Comparison of ENCODE assay signal across 16 cellular contexts in genomic region chr12:85782711-85783110, GRCh38. TPM values are rescaled to one million over a fixed set of nuclear protein-coding genes. Genes with fewer than 3 reads are reported as not detected.
"Had no signal": no experiment of that assay in that cellular context is flagged by ENCODE, and none has a peak within 500 bp of the region (broad histone marks: within the 10 kb centered on the region; RNA-seq: fewer than 3 reads in every experiment).

No MANE protein-coding gene starts in this region.

- H3K9me3 ChIP-seq: esophagus muscularis mucosa, testis had no signal

- H3K36me3 ChIP-seq: brain microvascular endothelial cell, esophagus muscularis mucosa had no signal

- H3K27ac ChIP-seq: brain microvascular endothelial cell, esophagus muscularis mucosa, testis had no signal

- ATAC-seq: activated T-cell treated with anti-CD3 and anti-CD28 coated beads, Interleukin-2, amount 50 U/mL, for 72 hours; left lobe of liver; stimulated activated naive CD8-positive, alpha-beta T cell treated with anti-CD3 and anti-CD28 coated beads, Interleukin-15, amount 100 ng/mL, for 72 hours had no signal

- DNase-seq: activated CD4-positive, alpha-beta memory T cell treated with anti-CD3 and anti-CD28 coated beads, Interleukin-2, amount 10 ng/mL, durations not matched to agents 7 days and 5 days; activated gamma-delta T cell treated with Interleukin-2 at 50 U/mL for 16 hours; activated naive CD8-positive, alpha-beta T cell treated with anti-CD3 and anti-CD28 coated beads for 36 hours; activated T-cell treated with anti-CD3 and anti-CD28 coated beads, Interleukin-2, amount 50 U/mL, for 72 hours; brain microvascular endothelial cell; cerebellar nuclear complex; dermis blood vessel endothelial cell; endodermal cell; foreskin fibroblast; mammary epithelial cell; occipital lobe; stimulated activated CD4-positive, alpha-beta T cell treated with anti-CD3 and anti-CD28 coated beads, Interleukin-4, amount 100 ng/mL, for 4 hours; stimulated activated naive CD8-positive, alpha-beta T cell treated with anti-CD3 and anti-CD28 coated beads, Interleukin-15, amount 100 ng/mL, for 72 hours; testis had no signal

- H3K4me1 ChIP-seq: esophagus muscularis mucosa, testis had no signal

- H3K4me3 ChIP-seq: esophagus muscularis mucosa, testis had no signal

- H3K27me3 ChIP-seq: brain microvascular endothelial cell, esophagus muscularis mucosa, testis had no signal

RNA-seq across cellular contexts. Expression of gene RASSF9, which starts 53.5 kb away (rescaled TPM):
- total RNA-seq: activated CD4-positive, alpha-beta memory T cell treated with anti-CD3 and anti-CD28 coated beads, Interleukin-2, amount 10 ng/mL, durations not matched to agents 7 days and 5 days; activated naive CD8-positive, alpha-beta T cell treated with anti-CD3 and anti-CD28 coated beads for 36 hours; activated T-cell treated with anti-CD3 and anti-CD28 coated beads, Interleukin-2, amount 50 U/mL, for 72 hours had no signal
